In genomic region chr12:52020539-52021336, GRCh38 we compare ENCODE assay signal across 9 cellular contexts. TPM values are rescaled to one million over a fixed set of nuclear protein-coding genes. Genes with fewer than 3 reads are reported as not detected.
DNase-seq lines count a peak whose midpoint lies in the region; TF ChIP-seq lines count a peak whose summit lies in the region.
"Had no signal": no experiment of that assay in that cellular context is flagged by ENCODE, and none has a peak within 500 bp of the region (broad histone marks: within the 10 kb centered on the region; RNA-seq: fewer than 3 reads in every experiment).

No MANE protein-coding gene starts in this region.

- H3K9ac ChIP-seq in H9 (ENCODE audit: extremely low read depth, insufficient read length, low read length) = no peak overlapping the region
- peak overlapping the region; percentile 4 for H3K9ac ChIP-seq in endocrine pancreas (ENCODE audit: control insufficient read depth, insufficient read depth, low read length)

- H3K36me3 ChIP-seq in CD8-positive, alpha-beta memory T cell (ENCODE audit: insufficient read depth, low read length) = no peaks in the 10 kb centered on the region
- H3K36me3 ChIP-seq in endocrine pancreas (ENCODE audit: control insufficient read depth, insufficient read depth, low read length) = no peaks in the 10 kb centered on the region

- peaks cover 27% of the 10 kb centered on the region for H3K4me1 ChIP-seq in CD8-positive, alpha-beta memory T cell (ENCODE audit: insufficient read depth, low read length)
- H3K4me1 ChIP-seq in H9 (ENCODE audit: insufficient read depth, low read length) (peaks cover 5% of the 10 kb centered on the region), endocrine pancreas (ENCODE audit: control insufficient read depth, insufficient read depth, low read length) (peaks cover 5% of the 10 kb centered on the region)

- H3K79me2 ChIP-seq in H9 (ENCODE audit: insufficient read depth, low read length) = no peaks in the 10 kb centered on the region

- H4K20me1 ChIP-seq in H9 (ENCODE audit: control insufficient read depth, insufficient read depth, insufficient read length) = no peaks in the 10 kb centered on the region

- peaks cover 16% of the 10 kb centered on the region for H3K23me2 ChIP-seq in H9 (ENCODE audit: insufficient read length, low read depth, low read length, poor library complexity, severe bottlenecking)

- WGBS in H9 (ENCODE audit: extremely low coverage, insufficient read length, low lambda C conversion rate) = no CpG with 5 or more reads among the region's 9 CpGs

- H2AFZ ChIP-seq in H9 (ENCODE audit: low read length) = no peak overlapping the region

- no peak overlapping the region for H3K27ac ChIP-seq in CD8-positive, alpha-beta memory T cell (ENCODE audit: low read depth, low read length)
- no peak overlapping the region for H3K27ac ChIP-seq in H9 (ENCODE audit: insufficient read length, low read depth, low read length)
- H3K27ac ChIP-seq: SK-N-MC had no signal

- no peak overlapping the region for H3K56ac ChIP-seq in H9 (ENCODE audit: insufficient read length, low read depth, low read length)

- no peak overlapping the region for H2BK120ac ChIP-seq in H9 (ENCODE audit: low read depth, low read length, poor library complexity, severe bottlenecking)

- no peaks in the 10 kb centered on the region for H3K27me3 ChIP-seq in CD8-positive, alpha-beta memory T cell (ENCODE audit: insufficient read depth, low read length, poor library complexity, severe bottlenecking)
- H3K27me3 ChIP-seq in H9 (ENCODE audit: insufficient read depth, low read length) (peaks cover 5% of the 10 kb centered on the region; the same call in 1 of the 2 replicates), endocrine pancreas (ENCODE audit: control insufficient read depth, insufficient read depth, low read length) (no peaks in the 10 kb centered on the region)

- no peak overlapping the region for H2BK20ac ChIP-seq in H9 (ENCODE audit: low read depth, low read length, poor library complexity, severe bottlenecking)

- no peak overlapping the region for H4K8ac ChIP-seq in H9 (replicated peaks; ENCODE audit: insufficient read length, low read depth, low read length)

- no peak overlapping the region for H2AK5ac ChIP-seq in H9 (ENCODE audit: insufficient read length, low read length)

- peak overlapping the region in 4 of 7 donors; percentile 3 to 71 (median 24) for H3K4me3 Mint-ChIP-seq in CD8-positive, alpha-beta memory T cell
- H3K4me3 Mint-ChIP-seq in H9 (peak overlapping the region; percentile 49 to 60; a peak in 4 of 5 replicates), neural crest cell (peak overlapping the region; percentile 72)
- no peak overlapping the region for H3K4me3 Mint-ChIP-seq in activated CD4-positive, alpha-beta memory T cell treated with anti-CD3 and anti-CD28 coated beads for 36 hours

- H3K4me2 ChIP-seq in H9 (ENCODE audit: insufficient read depth, insufficient read length, low read length) = peak overlapping the region; percentile 30

- peaks cover 0 to 2% (median 0%) of the 10 kb centered on the region in 3 donors for H3K36me3 Mint-ChIP-seq in CD8-positive, alpha-beta memory T cell
- H3K36me3 Mint-ChIP-seq in H9 (ENCODE audit: insufficient read depth in 1 of 3, low read depth in 3 of 3) = no peaks in the 10 kb centered on the region; a peak in 1 of 7 replicates
- no peaks in the 10 kb centered on the region for H3K36me3 Mint-ChIP-seq in activated CD4-positive, alpha-beta memory T cell treated with anti-CD3 and anti-CD28 coated beads for 36 hours
- peaks cover 3% of the 10 kb centered on the region for H3K36me3 Mint-ChIP-seq in neural crest cell (ENCODE audit: low read depth)

- peaks cover 28 to 40% (median 34%) of the 10 kb centered on the region in 3 donors for H3K4me1 Mint-ChIP-seq in CD8-positive, alpha-beta memory T cell
- H3K4me1 Mint-ChIP-seq in H9 (peaks cover 23 to 39% of the 10 kb centered on the region in 2 experiments), neural crest cell (peaks cover 38% of the 10 kb centered on the region)
- H3K4me1 Mint-ChIP-seq in activated CD4-positive, alpha-beta memory T cell treated with anti-CD3 and anti-CD28 coated beads for 36 hours (ENCODE audit: low read depth) = peaks cover 27% of the 10 kb centered on the region

- no peaks in the 10 kb centered on the region for H3K9me3 ChIP-seq in CD8-positive, alpha-beta memory T cell (ENCODE audit: low read length)
- H3K9me3 ChIP-seq in H9 (ENCODE audit: control insufficient read depth, low read depth, low read length) (no peaks in the 10 kb centered on the region), endocrine pancreas (ENCODE audit: control insufficient read depth, low read length) (no peaks in the 10 kb centered on the region)

- no peak overlapping the region for H4K5ac ChIP-seq in H9 (ENCODE audit: insufficient read length, low read depth, low read length)

- H3K4me3 ChIP-seq in CD8-positive, alpha-beta memory T cell (ENCODE audit: low read length) = no peak overlapping the region
- no peak overlapping the region for H3K4me3 ChIP-seq in endocrine pancreas (ENCODE audit: control insufficient read depth, insufficient read depth, low read length)
- H3K4me3 ChIP-seq: SK-N-MC had no signal

- peak overlapping the region in 6 of 8 donors; percentile 12 to 80 (median 54) for H3K27ac Mint-ChIP-seq in CD8-positive, alpha-beta memory T cell
- no peak overlapping the region; a peak in 1 of 7 replicates for H3K27ac Mint-ChIP-seq in H9
- H3K27ac Mint-ChIP-seq in activated CD4-positive, alpha-beta memory T cell treated with anti-CD3 and anti-CD28 coated beads for 36 hours = no peak overlapping the region
- H3K27ac Mint-ChIP-seq in neural crest cell (ENCODE audit: unreplicated experiment) = no peak overlapping the region

- TF ChIP-seq CTCF in H9 (conservative IDR thresholded peaks at IDR 0.05) (peak; percentile 92), neural crest cell (conservative IDR thresholded peaks at IDR 0.05) (peak; percentile 76)

- no peaks in the 10 kb centered on the region for H3K79me1 ChIP-seq in H9 (ENCODE audit: insufficient read depth, low read depth, low read length, poor library complexity, severe bottlenecking)

- intact Hi-C loops in activated CD4-positive, alpha-beta memory T cell treated with anti-CD3 and anti-CD28 coated beads for 36 hours (cut with micrococcal nuclease) = loop anchor here (1.0 kb wide), 1 partner anchor 27 kb away; no protein-coding TSS in a partner anchor

- H3K23ac ChIP-seq in H9 (ENCODE audit: insufficient read length, low read depth, low read length) = no peak overlapping the region

- CTCF ChIA-PET in CD8-positive, alpha-beta memory T cell (lab: Charles Lee) = interaction anchor here (0.8 to 17.0 kb wide), 11 partner anchors 8 to 102 kb away, joined by 3 to 580 read pairs (median 7); partner anchors contain the start of genes ATG101, SMIM41 and TAMALIN
- CTCF ChIA-PET in activated CD4-positive, alpha-beta memory T cell treated with anti-CD3 and anti-CD28 coated beads for 36 hours (lab: Charles Lee) = interaction anchor here (0.6 to 15.9 kb wide), 21 partner anchors 9 to 861 kb away, joined by 3 to 438 read pairs (median 6); partner anchors contain the start of genes ANKRD33, ATG101, NR4A1 and SMIM41

- no peak overlapping the region for H2BK15ac ChIP-seq in H9 (ENCODE audit: low read depth, low read length)

- no peak overlapping the region for H3T11ph ChIP-seq in H9 (ENCODE audit: low read length)

- no peak overlapping the region for H4K91ac ChIP-seq in H9 (ENCODE audit: insufficient read length, low read depth, low read length)

- no peaks in the 10 kb centered on the region for H3K27me3 Mint-ChIP-seq in CD8-positive, alpha-beta memory T cell
- H3K27me3 Mint-ChIP-seq in H9 (ENCODE audit: low read depth) (peaks cover 90% of the 10 kb centered on the region), neural crest cell (ENCODE audit: low read depth) (peaks cover 48% of the 10 kb centered on the region)
- no peaks in the 10 kb centered on the region for H3K27me3 Mint-ChIP-seq in activated CD4-positive, alpha-beta memory T cell treated with anti-CD3 and anti-CD28 coated beads for 36 hours

- H3K18ac ChIP-seq in H9 (ENCODE audit: insufficient read length, low read depth, low read length) = no peak overlapping the region

- H2BK5ac ChIP-seq in H9 (ENCODE audit: insufficient read length, low read length) = no peak overlapping the region

- H2BK12ac ChIP-seq in H9 (ENCODE audit: insufficient read length, low read depth, low read length) = no peak overlapping the region

- no peaks in the 10 kb centered on the region for H3K9me3 Mint-ChIP-seq in CD8-positive, alpha-beta memory T cell
- H3K9me3 Mint-ChIP-seq in H9 (no peaks in the 10 kb centered on the region; a peak in 1 of 5 replicates), neural crest cell (no peaks in the 10 kb centered on the region)
- no peaks in the 10 kb centered on the region for H3K9me3 Mint-ChIP-seq in activated CD4-positive, alpha-beta memory T cell treated with anti-CD3 and anti-CD28 coated beads for 36 hours

- no peak overlapping the region; the same call in 1 of the 2 replicates for H3K14ac ChIP-seq in H9 (ENCODE audit: insufficient read depth, low read length)

- peak; percentile 36 to 73 (median 51) for DNase-seq in CD8-positive, alpha-beta memory T cell
- peak; percentile 93 for DNase-seq in H9
- DNase-seq in NCI-H524 (lab: John Stamatoyannopoulos, UW) = peak; percentile 55 to 83
- DNase-seq in activated CD4-positive, alpha-beta memory T cell treated with anti-CD3 and anti-CD28 coated beads for 36 hours = peak; percentile 77
- peak; percentile 73 for DNase-seq in neural crest cell (ENCODE audit: low read depth, low spot score)
- no peak for DNase-seq in NCI-H2029 treated with DMSO at 0.1 percent for 48 hours (lab: John Stamatoyannopoulos, UW)
- DNase-seq in GOT3 (lab: John Stamatoyannopoulos, UW) = no peak

- no peak overlapping the region for H3K4ac ChIP-seq in H9 (ENCODE audit: low read depth, low read length)

- POLR2A ChIA-PET in CD8-positive, alpha-beta memory T cell (lab: Charles Lee) = no interaction called here
- POLR2A ChIA-PET in activated CD4-positive, alpha-beta memory T cell treated with anti-CD3 and anti-CD28 coated beads for 36 hours (lab: Charles Lee) = interaction anchor here (1.0 to 4.5 kb wide), 4 partner anchors 12 to 28 kb away, joined by 4 to 28 read pairs (median 4); partner anchors contain the start of gene TAMALIN

RNA-seq across cellular contexts. Expression of gene TAMALIN, which starts 14.0 kb away (rescaled TPM):
- 1 to 10 TPM; 7.3 to 8.4 TPM for total RNA-seq in CD8-positive, alpha-beta memory T cell
- polyA plus RNA-seq in CD8-positive, alpha-beta memory T cell = 1.4 TPM
- total RNA-seq in H9 (2021) (1.1 and 1.2 TPM in 2 replicates), neural crest cell (23.2 and 24.2 TPM in 2 replicates)
- total RNA-seq in activated CD4-positive, alpha-beta memory T cell treated with anti-CD3 and anti-CD28 coated beads for 36 hours = 10 to 100 TPM; 15.1 to 18.7 TPM

RNA-seq across cellular contexts. Expression of gene NR4A1, which starts 30.5 kb away (rescaled TPM):
- total RNA-seq in CD8-positive, alpha-beta memory T cell = 10 to 100 TPM; 20.4 to 23.4 TPM
- polyA plus RNA-seq in CD8-positive, alpha-beta memory T cell = 0.84 TPM
- total RNA-seq in H9 (2021) = 25.8 and 27.3 TPM in 2 replicates
- total RNA-seq in activated CD4-positive, alpha-beta memory T cell treated with anti-CD3 and anti-CD28 coated beads for 36 hours = 10 to 100 TPM; 64.2 to 68.2 TPM
- total RNA-seq in neural crest cell = 51.0 and 52.8 TPM in 2 replicates

RNA-seq across cellular contexts. Expression of gene ATG101, which starts 49.0 kb away (rescaled TPM):
- total RNA-seq in CD8-positive, alpha-beta memory T cell = 10 to 100 TPM; 49.7 to 56.2 TPM
- 25.5 TPM for polyA plus RNA-seq in CD8-positive, alpha-beta memory T cell
- 58.3 and 61.1 TPM in 2 replicates for total RNA-seq in H9 (2021)
- 10 to 100 TPM; 35.7 to 38.0 TPM for total RNA-seq in activated CD4-positive, alpha-beta memory T cell treated with anti-CD3 and anti-CD28 coated beads for 36 hours
- 32.1 and 34.3 TPM in 2 replicates for total RNA-seq in neural crest cell

RNA-seq across cellular contexts. Expression of gene SMIM41, which starts 58.8 kb away (rescaled TPM):
- not detected for total RNA-seq in CD8-positive, alpha-beta memory T cell
- not detected for polyA plus RNA-seq in CD8-positive, alpha-beta memory T cell
- total RNA-seq in H9 (2021) = not detected in 2 replicates
- total RNA-seq in activated CD4-positive, alpha-beta memory T cell treated with anti-CD3 and anti-CD28 coated beads for 36 hours = not detected
- total RNA-seq in neural crest cell = not detected in 2 replicates

Comparison
In these comparisons a context has a peak if more than half of its experiments do, and no peak if none do; other contexts are left out.
1. DNase-seq: peak in CD8-positive, alpha-beta memory T cell (5 of 5), H9 (single experiment), NCI-H524 (2 of 2), activated CD4-positive, alpha-beta memory T cell treated with anti-CD3 and anti-CD28 coated beads for 36 hours (single experiment) and neural crest cell (single experiment); none in NCI-H2029 treated with DMSO at 0.1 percent for 48 hours (single experiment) and GOT3 (single experiment).
2. H3K27ac Mint-ChIP-seq: peak in CD8-positive, alpha-beta memory T cell (6 of 8); none in H9 (0 of 3), activated CD4-positive, alpha-beta memory T cell treated with anti-CD3 and anti-CD28 coated beads for 36 hours (single experiment) and neural crest cell (single experiment).